Comparison of ENCODE assay signal across 16 cellular contexts in the genomic region with DNA sequence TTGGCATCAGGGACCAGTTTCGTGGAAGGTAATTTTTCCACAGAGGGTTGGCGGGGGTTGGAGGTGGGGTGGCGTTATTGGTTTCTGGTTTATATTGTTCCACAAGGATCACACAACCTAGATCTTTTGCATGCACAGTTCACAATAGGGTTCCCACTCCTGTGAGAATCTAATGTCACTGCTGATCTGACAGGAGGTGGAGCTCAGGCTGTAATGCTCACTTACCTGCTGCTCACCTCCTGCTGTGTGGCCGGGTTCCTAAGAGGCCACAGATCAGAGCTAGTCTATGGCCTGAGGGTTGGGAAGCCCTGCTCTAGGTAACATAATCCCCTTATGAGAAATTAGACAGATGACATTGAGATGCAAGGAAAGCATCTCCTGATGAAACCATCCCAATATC. TPM values are rescaled to one million over a fixed set of nuclear protein-coding genes. Genes with fewer than 3 reads are reported as not detected.
DNase-seq lines count a peak whose midpoint lies in the region; ATAC-seq and TF ChIP-seq lines count a peak whose summit lies in the region.
"Had no signal": no experiment of that assay in that cellular context is flagged by ENCODE, and none has a peak within 500 bp of the region (broad histone marks: within the 10 kb centered on the region; RNA-seq: fewer than 3 reads in every experiment).

No MANE protein-coding gene starts in this region.

- CTCF ChIA-PET in activated CD4-positive, alpha-beta memory T cell treated with anti-CD3 and anti-CD28 coated beads, Interleukin-2, amount 10 ng/mL, durations not matched to agents 7 days and 5 days (lab: Charles Lee): interaction anchor here (1.0 to 1.7 kb wide), 4 partner anchors 10 to 134 kb away, joined by 3 to 4 read pairs (median 3); partner anchors contain the start of genes GBP2 and GBP5

- peaks cover 79% of the 10 kb centered on the region for H3K36me3 Mint-ChIP-seq in T-helper 1 cell treated with Interleukin-12 subunit alpha and Interleukin-12 subunit beta and Interleukin-4 antibody, amounts not matched to agents 30 μg/mL and 1 μg/mL, for 36 hours (ENCODE audit: low read depth)
- peaks cover 84% of the 10 kb centered on the region for H3K36me3 Mint-ChIP-seq in activated CD4-positive, alpha-beta memory T cell treated with anti-CD3 and anti-CD28 coated beads, Interleukin-2, amount 10 ng/mL, durations not matched to agents 7 days and 5 days (ENCODE audit: low read depth)
- peaks cover 27 to 45% (median 38%) of the 10 kb centered on the region in 3 donors for H3K36me3 Mint-ChIP-seq in naive thymus-derived CD8-positive, alpha-beta T cell

- H4K20me1 ChIP-seq in GM23248 (ENCODE audit: insufficient read depth): no peaks in the 10 kb centered on the region

- intact Hi-C loops in adrenal gland (cut with DNase I): no loop called here
- intact Hi-C loops in ascending aorta (cut with DNase I): no loop called here

- TF ChIP-seq POLR2A in adrenal gland (IDR thresholded peaks at IDR 0.05): no peak

- in situ Hi-C loops in GM23248 (cut with MboI): no loop called here

- peaks cover 68% of the 10 kb centered on the region for H3K4me1 Mint-ChIP-seq in T-helper 1 cell treated with Interleukin-12 subunit alpha and Interleukin-12 subunit beta and Interleukin-4 antibody, amounts not matched to agents 30 μg/mL and 1 μg/mL, for 36 hours (ENCODE audit: low read depth)
- H3K4me1 Mint-ChIP-seq in activated CD4-positive, alpha-beta memory T cell treated with anti-CD3 and anti-CD28 coated beads, Interleukin-2, amount 10 ng/mL, durations not matched to agents 7 days and 5 days: peaks cover 66% of the 10 kb centered on the region
- H3K4me1 Mint-ChIP-seq in naive thymus-derived CD8-positive, alpha-beta T cell: peaks cover 31 to 73% (median 60%) of the 10 kb centered on the region in 4 donors

- no peak overlapping the region for H3K4me3 ChIP-seq in GM23248
- no peak overlapping the region for H3K4me3 ChIP-seq in adrenal gland
- H3K4me3 ChIP-seq in ascending aorta: no peak overlapping the region
- H3K4me3 ChIP-seq: ovary, vagina had no signal

- POLR2A ChIA-PET in activated CD4-positive, alpha-beta memory T cell treated with anti-CD3 and anti-CD28 coated beads, Interleukin-2, amount 10 ng/mL, durations not matched to agents 7 days and 5 days (lab: Charles Lee): interaction anchor here (0.6 to 6.5 kb wide), 11 partner anchors 12 to 195 kb away, joined by 3 to 86 read pairs (median 5); partner anchors contain the start of genes GBP1, GBP4 and GBP5
- POLR2A ChIA-PET in naive thymus-derived CD8-positive, alpha-beta T cell (lab: Charles Lee): interaction anchor here (0.8 to 2.0 kb wide), 4 partner anchors 14 to 62 kb away, joined by 3 to 9 read pairs (median 4); partner anchors contain the start of gene GBP4

- TF ChIP-seq CTCF in adrenal gland (IDR thresholded peaks at IDR 0.05) (no peak), ascending aorta (IDR thresholded peaks at IDR 0.05) (no peak)

- H3K27me3 ChIP-seq in GM23248 (replicated peaks; ENCODE audit: insufficient read depth) (no peaks in the 10 kb centered on the region), adrenal gland (no peaks in the 10 kb centered on the region), ascending aorta (no peaks in the 10 kb centered on the region)
- H3K27me3 ChIP-seq: ovary, vagina had no signal

- 78 to 79% methylated on average over 4 of the region's 4 CpGs for WGBS in GM23248 (ENCODE audit: low coverage in 1 of 2, low lambda C conversion rate in 2 of 2, missing lambda C conversion rate in 2 of 2), 2 experiments
- 76 to 90% (median 85%) methylated on average over 4 of the region's 4 CpGs for WGBS in adrenal gland, 4 donors

- no peak overlapping the region for H3K9ac ChIP-seq in GM23248

- H3K4me3 Mint-ChIP-seq in T-helper 1 cell treated with Interleukin-12 subunit alpha and Interleukin-12 subunit beta and Interleukin-4 antibody, amounts not matched to agents 30 μg/mL and 1 μg/mL, for 36 hours: peak overlapping the region; percentile 48
- peak overlapping the region; percentile 45 for H3K4me3 Mint-ChIP-seq in activated CD4-positive, alpha-beta memory T cell treated with anti-CD3 and anti-CD28 coated beads, Interleukin-2, amount 10 ng/mL, durations not matched to agents 7 days and 5 days
- peak overlapping the region; percentile 62 to 86 (median 75) for H3K4me3 Mint-ChIP-seq in naive thymus-derived CD8-positive, alpha-beta T cell

- H3K9me3 Mint-ChIP-seq in T-helper 1 cell treated with Interleukin-12 subunit alpha and Interleukin-12 subunit beta and Interleukin-4 antibody, amounts not matched to agents 30 μg/mL and 1 μg/mL, for 36 hours: peaks cover 8% of the 10 kb centered on the region
- H3K9me3 Mint-ChIP-seq in activated CD4-positive, alpha-beta memory T cell treated with anti-CD3 and anti-CD28 coated beads, Interleukin-2, amount 10 ng/mL, durations not matched to agents 7 days and 5 days: peaks cover 4% of the 10 kb centered on the region
- peaks cover under 1 to 16% (median 11%) of the 10 kb centered on the region in 9 donors for H3K9me3 Mint-ChIP-seq in naive thymus-derived CD8-positive, alpha-beta T cell

- peak overlapping the region; percentile 75 for H3K27ac Mint-ChIP-seq in T-helper 1 cell treated with Interleukin-12 subunit alpha and Interleukin-12 subunit beta and Interleukin-4 antibody, amounts not matched to agents 30 μg/mL and 1 μg/mL, for 36 hours
- peak overlapping the region; percentile 66 for H3K27ac Mint-ChIP-seq in activated CD4-positive, alpha-beta memory T cell treated with anti-CD3 and anti-CD28 coated beads, Interleukin-2, amount 10 ng/mL, durations not matched to agents 7 days and 5 days
- peak overlapping the region in 9 of 10 donors; percentile 39 to 89 (median 78) for H3K27ac Mint-ChIP-seq in naive thymus-derived CD8-positive, alpha-beta T cell

- peaks cover 30% of the 10 kb centered on the region for H3K4me1 ChIP-seq in GM23248 (ENCODE audit: insufficient read depth)
- H3K4me1 ChIP-seq in adrenal gland (replicated peaks in 1 of 2): no peaks in the 10 kb centered on the region
- H3K4me1 ChIP-seq in ascending aorta: peaks cover 0 to 4% of the 10 kb centered on the region in 2 donors

- H3K9me3 ChIP-seq in GM23248 (ENCODE audit: low read depth) (no peaks in the 10 kb centered on the region), adrenal gland (replicated peaks in 1 of 3) (no peaks in the 10 kb centered on the region), ascending aorta (no peaks in the 10 kb centered on the region)
- H3K9me3 ChIP-seq: ovary, vagina had no signal

- ATAC-seq in naive thymus-derived CD8-positive, alpha-beta T cell: peak; percentile 33

- no peak overlapping the region for H2AFZ ChIP-seq in GM23248

- H3K27ac ChIP-seq in GM23248: peak overlapping the region; percentile 60
- H3K27ac ChIP-seq in adrenal gland: no peak overlapping the region
- no peak overlapping the region for H3K27ac ChIP-seq in ascending aorta
- H3K27ac ChIP-seq: vagina, VCaP had no signal

- H3K79me2 ChIP-seq in GM23248 (ENCODE audit: insufficient read depth): no peaks in the 10 kb centered on the region

- no peaks in the 10 kb centered on the region for H3K9me2 ChIP-seq in GM23248 (ENCODE audit: insufficient read depth)

- no peaks in the 10 kb centered on the region for H3K27me3 Mint-ChIP-seq in T-helper 1 cell treated with Interleukin-12 subunit alpha and Interleukin-12 subunit beta and Interleukin-4 antibody, amounts not matched to agents 30 μg/mL and 1 μg/mL, for 36 hours (ENCODE audit: low read depth)
- no peaks in the 10 kb centered on the region for H3K27me3 Mint-ChIP-seq in activated CD4-positive, alpha-beta memory T cell treated with anti-CD3 and anti-CD28 coated beads, Interleukin-2, amount 10 ng/mL, durations not matched to agents 7 days and 5 days
- no peaks in the 10 kb centered on the region for H3K27me3 Mint-ChIP-seq in naive thymus-derived CD8-positive, alpha-beta T cell

- no peak overlapping the region for H3K4me2 ChIP-seq in GM23248 (ENCODE audit: unreplicated experiment)

- DNase-seq in T-helper 1 cell (no peak), GM23248 (no peak), adrenal gland (no peak), hippocampal formation (lab: John Stamatoyannopoulos, UW) (no peak), ascending aorta (ENCODE audit: low spot score in 2 of 2) (no peak)
- no peak for DNase-seq in activated CD4-positive, alpha-beta memory T cell treated with anti-CD3 and anti-CD28 coated beads, Interleukin-2, amount 10 ng/mL, durations not matched to agents 7 days and 5 days
- DNase-seq in naive thymus-derived CD8-positive, alpha-beta T cell: no peak
- DNase-seq: mammary epithelial cell, NCI-H774, ovary, SHP77 treated with DMSO at 0.1 percent for 48 hours had no signal

- H3F3A ChIP-seq in GM23248 (ENCODE audit: insufficient read depth): peaks cover 34% of the 10 kb centered on the region

- no peaks in the 10 kb centered on the region for H3K36me3 ChIP-seq in GM23248 (ENCODE audit: low read depth)
- no peaks in the 10 kb centered on the region for H3K36me3 ChIP-seq in adrenal gland (replicated peaks in 1 of 2)
- H3K36me3 ChIP-seq in ascending aorta: no peaks in the 10 kb centered on the region
- H3K36me3 ChIP-seq: ovary, vagina had no signal

RNA-seq across cellular contexts. Expression of gene GBP5, which starts 12.6 kb away (rescaled TPM):
- 0.43 and 2.0 TPM in 2 replicates for total RNA-seq in GM23248 (2014; rRNA removed; shearing (Covaris generic))
- 1.2 and 1.3 TPM in 2 replicates for polyA plus RNA-seq in GM23248 (2016; fragmentation: Nextera tagmentation; extraction: Ambion mirVana)
- 100 to 1,000 TPM; 231 to 234 TPM for total RNA-seq in activated CD4-positive, alpha-beta memory T cell treated with anti-CD3 and anti-CD28 coated beads, Interleukin-2, amount 10 ng/mL, durations not matched to agents 7 days and 5 days
- 10 to 100 TPM; 19.9 to 22.2 TPM for total RNA-seq in naive thymus-derived CD8-positive, alpha-beta T cell
- 10 to 100 TPM; 24.6 to 51.9 (median 48.7) TPM for polyA plus RNA-seq in naive thymus-derived CD8-positive, alpha-beta T cell
- 10 to 100 TPM in 1 of 8 donors, 1 to 10 TPM in 5, under 1 TPM in 2; 0.18 to 31.0 (median 3.1) TPM for total RNA-seq in adrenal gland
- polyA plus RNA-seq in adrenal gland: 1 to 10 TPM; 1.2 to 2.4 (median 2.4) TPM
- not detected for total RNA-seq in ascending aorta
- total RNA-seq: epithelial cell of proximal tubule, H1, mammary epithelial cell had no signal
- polyA plus RNA-seq: H1, mammary epithelial cell had no signal

Comparison
In these comparisons a context has a peak if more than half of its experiments do, and no peak if none do; other contexts are left out.
1. RNA of gene GBP5, which starts 12.6 kb away (total RNA-seq): 231 to 234 TPM in activated CD4-positive, alpha-beta memory T cell treated with anti-CD3 and anti-CD28 coated beads, Interleukin-2, amount 10 ng/mL, durations not matched to agents 7 days and 5 days; 19.9 to 22.2 TPM in naive thymus-derived CD8-positive, alpha-beta T cell, 0.18 to 31.0 TPM in adrenal gland, 0.43 to 2.0 TPM in GM23248 and not detected in ascending aorta (single experiment); every median in the first group is over 4 times any median in the second.
2. Peak in every context shown above with its lines, with median percentiles within 50 percentile points of each other: H3K27ac Mint-ChIP-seq and H3K4me3 Mint-ChIP-seq.